In the genomic region with DNA sequence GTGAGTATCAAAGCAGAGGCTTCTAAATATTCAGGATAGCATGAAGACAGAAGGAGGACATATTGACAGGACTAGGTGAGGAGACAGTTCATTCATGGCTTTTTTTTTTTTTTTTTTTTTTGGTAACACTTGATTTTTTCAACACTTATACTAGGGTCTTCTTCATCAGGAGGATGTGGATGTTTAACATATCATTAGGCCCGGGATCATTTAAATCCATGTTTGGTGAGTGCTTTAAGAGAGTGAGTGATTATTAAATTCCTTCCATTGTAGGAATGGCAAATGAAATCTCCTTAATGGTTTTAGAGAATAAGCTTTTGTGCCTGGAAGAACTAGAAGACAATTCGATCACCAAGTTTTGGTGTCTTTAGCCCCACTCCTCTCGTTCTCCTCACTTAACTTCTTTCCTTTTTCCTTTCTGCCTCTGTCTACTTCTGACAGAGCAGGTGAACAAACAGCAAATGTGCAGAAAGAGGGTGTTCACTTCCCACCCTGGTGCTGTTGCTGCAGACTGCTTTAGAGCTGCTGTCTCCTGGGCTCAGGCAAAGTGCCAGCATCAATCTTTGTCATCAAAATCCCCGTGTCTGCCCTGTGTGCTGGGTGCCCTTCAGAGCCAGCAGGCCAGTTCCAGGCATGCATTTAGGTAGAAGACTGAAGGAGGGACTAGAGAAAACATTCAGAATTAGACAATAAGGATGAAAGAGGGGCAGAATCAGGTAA, we compare ENCODE assay signal across 9 cellular contexts. TPM values are rescaled to one million over a fixed set of nuclear protein-coding genes. Genes with fewer than 3 reads are reported as not detected.
A peak's percentile ranks its signal among the peaks of the same experiment; 100 is the strongest.
DNase-seq lines count a peak whose midpoint lies in the region; ATAC-seq, FAIRE-seq and TF ChIP-seq lines count a peak whose summit lies in the region.
"Had no signal": no experiment of that assay in that cellular context is flagged by ENCODE, and none has a peak within 500 bp of the region (broad histone marks: within the 10 kb centered on the region; RNA-seq: fewer than 3 reads in every experiment).

No MANE protein-coding gene starts in this region.

- H3K4me2 ChIP-seq in H1 (ENCODE audit: insufficient read depth in 1 of 2, low read depth in 2 of 2, low read length in 2 of 2), result peak overlapping the region; percentile 38 to 52

- POLR2A ChIA-PET in H1 (lab: Charles Lee; ENCODE audit: partially characterized antibody), result interaction anchor here (1.9 to 2.3 kb wide), 3 partner anchors 35 to 223 kb away, joined by 7 to 16 read pairs (median 7); a partner anchor contains a TSS

- no peak overlapping the region for H3K56ac ChIP-seq in H1 (replicated peaks; ENCODE audit: insufficient read length, low read depth, low read length)

- peaks cover 50% of the 10 kb centered on the region for H3K4me1 Mint-ChIP-seq in T-helper 17 cell

- H4K20me1 ChIP-seq in H1 (replicated peaks in 1 of 2; ENCODE audit: control insufficient read depth in 1 of 2, insufficient read depth in 2 of 2, low read length in 2 of 2), result no peaks in the 10 kb centered on the region

- peak overlapping the region; percentile 55; the same call in 1 of the 2 replicates for H2AFZ ChIP-seq in H1 (ENCODE audit: low read length)

- H3K23ac ChIP-seq in H1 (ENCODE audit: insufficient read length), result no peak overlapping the region

- 85% methylated on average over 4 of the region's 4 CpGs; no CpG with 5 or more reads in 1 of the 2 experiments for WGBS in H1 (ENCODE audit: extremely low coverage in 1 of 2, insufficient coverage in 1 of 2, insufficient read length in 1 of 2, insufficient replicate concordance in 2 of 2, low coverage in 1 of 2, low lambda C conversion rate in 2 of 2, missing lambda C conversion rate in 1 of 2), 2 experiments
- 70 to 75% (median 71%) methylated on average over 4 of the region's 4 CpGs for WGBS in ovary, 3 donors

- H3K36me3 Mint-ChIP-seq in T-helper 17 cell (ENCODE audit: low read depth), result no peaks in the 10 kb centered on the region

- H3K9ac ChIP-seq in H1 (replicated peaks in 1 of 4; ENCODE audit: extremely low read depth in 1 of 4, low read depth in 3 of 4, low read length in 3 of 4), result 0 out of 7 replicates have a peak overlapping the region, but pooled peaks of 1 of the 4 experiments have one; percentile 14

- H2BK120ac ChIP-seq in H1 (replicated peaks; ENCODE audit: low read depth, low read length), result peak overlapping the region; percentile 89

- peak overlapping the region; percentile 6 for H3K4ac ChIP-seq in H1 (replicated peaks; ENCODE audit: insufficient read length, low read depth, low read length)

- no peak for FAIRE-seq in H1 (lab: Jason Lieb, UNC)

- no peak overlapping the region for H4K8ac ChIP-seq in H1 (ENCODE audit: extremely low read depth, insufficient read depth, low read length)

- no peak for TF ChIP-seq POLR2A in H1 (IDR thresholded peaks at IDR 0.05; ENCODE audit: control extremely low read depth in 1 of 2, low read depth in 2 of 2, low read length in 2 of 2)
- no peak for TF ChIP-seq POLR2A in ovary (IDR thresholded peaks at IDR 0.05)

- CTCF ChIA-PET in H1 (lab: Charles Lee; ENCODE audit: partially characterized antibody), result interaction anchor here (0.6 to 10.6 kb wide), 8 partner anchors 10 to 238 kb away, joined by 3 to 134 read pairs (median 4); no protein-coding TSS in a partner anchor

- no peaks in the 10 kb centered on the region for H3K79me2 ChIP-seq in H1 (ENCODE audit: control insufficient read depth in 1 of 2, insufficient read depth in 2 of 2, low read length in 2 of 2)

- intact Hi-C loops in ovary (cut with DNase I), result loop anchor here in 3 of 4 donors (2.0 to 5.0 kb wide), 3 partner anchors 35 to 459 kb away; a partner anchor contains a TSS

- no peak for ATAC-seq in T-helper 17 cell
- no peak for ATAC-seq in GM21723 (IDR thresholded peaks at IDR 0.05; ENCODE audit: unreplicated experiment)

- H2AK5ac ChIP-seq in H1 (ENCODE audit: low read depth, low read length), result peak overlapping the region; percentile 17; the same call in 1 of the 2 replicates

- H3K23me2 ChIP-seq in H1 (ENCODE audit: low read depth, low read length), result no peaks in the 10 kb centered on the region; the same call in 1 of the 2 replicates

- TF ChIP-seq CTCF in H1 (IDR thresholded peaks at IDR 0.05; ENCODE audit: control extremely low read depth in 1 of 3, insufficient read depth in 1 of 3, low read depth in 1 of 3, low read length in 3 of 3) (no peak), ovary (IDR thresholded peaks at IDR 0.05) (no peak)

- peak overlapping the region; percentile 23 for H4K5ac ChIP-seq in H1 (ENCODE audit: insufficient read length, low read depth, low read length)

- H3K4me3 Mint-ChIP-seq in T-helper 17 cell, result peak overlapping the region; percentile 88

- H3K36me3 ChIP-seq in H1 (ENCODE audit: control insufficient read depth in 2 of 4, insufficient read depth in 4 of 4, low read length in 3 of 4) (no peaks in the 10 kb centered on the region), ovary (no peaks in the 10 kb centered on the region), MG63 (no peaks in the 10 kb centered on the region)

- H3K79me1 ChIP-seq in H1 (ENCODE audit: low read depth, low read length), result no peaks in the 10 kb centered on the region

- H3K4me1 ChIP-seq in H1 (replicated peaks in 1 of 4; ENCODE audit: control insufficient read depth in 3 of 4, insufficient read depth in 4 of 4, low read length in 3 of 4) (peaks cover 4 to 23% (median 7%) of the 10 kb centered on the region in 4 experiments; a peak in 6 of 7 replicates), ovary (ENCODE audit: insufficient read depth) (peaks cover 10% of the 10 kb centered on the region)

- H2BK12ac ChIP-seq in H1 (ENCODE audit: low read depth, low read length), result peak overlapping the region; percentile 86

- H3K14ac ChIP-seq in H1 (ENCODE audit: insufficient read length), result no peak overlapping the region

- peak overlapping the region; percentile 54 for H3K18ac ChIP-seq in H1 (ENCODE audit: extremely low read depth, low read length)

- H4K91ac ChIP-seq in H1 (replicated peaks; ENCODE audit: insufficient read length, low read length), result peak overlapping the region; percentile 20

- H3K27ac ChIP-seq in H1 (ENCODE audit: low read depth, low read length), result peak overlapping the region; percentile 78
- H3K27ac ChIP-seq in ovary, result peak overlapping the region; percentile 37 to 84

- H3K27me3 Mint-ChIP-seq in T-helper 17 cell, result no peaks in the 10 kb centered on the region

- H3K9me3 ChIP-seq in T-helper 17 cell (ENCODE audit: control insufficient read depth, low read length, poor library complexity, severe bottlenecking) (no peaks in the 10 kb centered on the region), H1 (ENCODE audit: insufficient read depth in 2 of 2, low read depth in 1 of 2, low read length in 1 of 2) (no peaks in the 10 kb centered on the region), ovary (no peaks in the 10 kb centered on the region), MG63 (no peaks in the 10 kb centered on the region)
- H3K9me3 ChIP-seq: mucosa of descending colon had no signal

- no peak for TF ChIP-seq EP300 in H1 (IDR thresholded peaks at IDR 0.05; ENCODE audit: borderline replicate concordance in 1 of 2, low read depth in 2 of 2, low read length in 2 of 2)
- no peak for TF ChIP-seq EP300 in ovary (IDR thresholded peaks at IDR 0.05)

- H2BK15ac ChIP-seq in H1 (ENCODE audit: low read length), result peak overlapping the region; percentile 62; the same call in 1 of the 2 replicates

- H2BK5ac ChIP-seq in H1 (ENCODE audit: low read depth, low read length), result peak overlapping the region; percentile 91; the same call in 1 of the 2 replicates

- H3K4me3 ChIP-seq in H1 (ENCODE audit: extremely low read depth in 1 of 4, insufficient read depth in 2 of 4, low read depth in 3 of 4, low read length in 4 of 4) (peak overlapping the region in 1 of 4 experiments; percentile 40; a peak in 2 of 8 replicates), ovary (no peak overlapping the region), MG63 (no peak overlapping the region)
- H3K4me3 ChIP-seq: mucosa of descending colon had no signal

- DNase-seq in NCI-H2029 treated with DMSO at 0.1 percent for 48 hours (lab: John Stamatoyannopoulos, UW) (peak; percentile 17), NCI-H2029 (lab: John Stamatoyannopoulos, UW) (no peak), T-helper 17 cell (no peak), H1 (ENCODE audit: low read depth in 1 of 2, low spot score in 2 of 2) (no peak), ovary (no peak), NCI-H526 (lab: John Stamatoyannopoulos, UW) (no peak), MG63 (no peak)

- H3K27ac Mint-ChIP-seq in T-helper 17 cell, result peak overlapping the region; percentile 96

- peak overlapping the region; percentile 56; the same call in 1 of the 2 replicates for H2BK20ac ChIP-seq in H1 (ENCODE audit: low read length)

- H3K27me3 ChIP-seq in H1 (replicated peaks in 1 of 4; ENCODE audit: control insufficient read depth in 3 of 4, extremely low read depth in 1 of 4, insufficient read depth in 3 of 4, low read length in 3 of 4) (no peaks in the 10 kb centered on the region), ovary (no peaks in the 10 kb centered on the region), MG63 (no peaks in the 10 kb centered on the region)

- TF ChIP-seq RAD21 in H1 (IDR thresholded peaks at IDR 0.05 in 1 of 2, conservative IDR thresholded peaks at IDR 0.05 in 1 of 2; ENCODE audit: low read depth in 2 of 2, low read length in 2 of 2), result no peak

RNA-seq across cellular contexts. Expression of a gene that starts 35.6 kb away (rescaled TPM):
- total RNA-seq in T-helper 17 cell, result 100 to 1,000 TPM; 102 to 122 TPM
- 247 and 254 TPM in 2 replicates for total RNA-seq in H1 (2021; fragmentation: NEBNext Ultra II Directional; extraction: Animal tissue kit (Norgen Biotek cat#: 25700))
- polyA plus RNA-seq in H1 (2011; rRNA removed), result 141 and 211 TPM in 2 replicates
- polyA plus RNA-seq in H1 (2011; cell fraction: cytosol; rRNA removed), result 272 TPM
- polyA plus RNA-seq in H1 (2011; cell fraction: nucleus; rRNA removed), result 63.0 TPM
- polyA plus RNA-seq in H1 (2012, experiment 1 of 2), result 251 to 406 TPM (median 294 TPM) in 4 replicates
- 121 TPM for polyA plus RNA-seq in H1 (2012, experiment 2 of 2)
- 211 TPM for polyA plus RNA-seq in H1 (2013, experiment 1 of 2)
- 229 TPM for polyA plus RNA-seq in H1 (2013, experiment 2 of 2)
- polyA minus RNA-seq in H1 (2011; rRNA and poly(A)+ RNA removed), result 212 and 347 TPM in 2 replicates
- polyA minus RNA-seq in H1 (2011; cell fraction: cytosol; rRNA and poly(A)+ RNA removed), result 74.1 TPM
- polyA minus RNA-seq in H1 (2011; cell fraction: nucleus; rRNA and poly(A)+ RNA removed), result 32.8 TPM
- 100 to 1,000 TPM in 5 of 7 donors, 10 to 100 TPM in 2; 47.0 to 163 (median 139) TPM for total RNA-seq in ovary
- 100 to 1,000 TPM; 110 to 249 TPM for polyA plus RNA-seq in ovary
- 306 and 514 TPM in 2 replicates for total RNA-seq in MG63 (2014; rRNA removed; shearing (Covaris generic); ENCODE audit: low replicate concordance)

RNA-seq across cellular contexts. Expression of a gene that starts 41.6 kb away (rescaled TPM):
- 10 to 100 TPM; 63.5 to 71.7 TPM for total RNA-seq in T-helper 17 cell
- 4.7 and 6.1 TPM in 2 replicates for total RNA-seq in H1 (2021; fragmentation: NEBNext Ultra II Directional; extraction: Animal tissue kit (Norgen Biotek cat#: 25700))
- 0.86 and 1.3 TPM in 2 replicates for polyA plus RNA-seq in H1 (2011; rRNA removed)
- polyA plus RNA-seq in H1 (2011; cell fraction: cytosol; rRNA removed), result 1.5 TPM
- 1.3 TPM for polyA plus RNA-seq in H1 (2011; cell fraction: nucleus; rRNA removed)
- polyA plus RNA-seq in H1 (2012, experiment 1 of 2), result 1.3 to 3.0 TPM (median 1.9 TPM) in 4 replicates
- polyA plus RNA-seq in H1 (2012, experiment 2 of 2), result 0.07 TPM
- polyA plus RNA-seq in H1 (2013, experiment 1 of 2), result 3.0 TPM
- 2.7 TPM for polyA plus RNA-seq in H1 (2013, experiment 2 of 2)
- 8.1 and 11.8 TPM in 2 replicates for polyA minus RNA-seq in H1 (2011; rRNA and poly(A)+ RNA removed)
- 3.9 TPM for polyA minus RNA-seq in H1 (2011; cell fraction: cytosol; rRNA and poly(A)+ RNA removed)
- polyA minus RNA-seq in H1 (2011; cell fraction: nucleus; rRNA and poly(A)+ RNA removed), result 16.4 TPM
- total RNA-seq in ovary, result 10 to 100 TPM; 40.0 to 63.9 (median 53.5) TPM
- polyA plus RNA-seq in ovary, result 10 to 100 TPM; 10.2 to 15.5 TPM
- total RNA-seq in MG63 (2014; rRNA removed; shearing (Covaris generic); ENCODE audit: low replicate concordance), result 10.8 and 13.7 TPM in 2 replicates
